8 cellular contexts compared by ENCODE assay signal in genomic region chr2:169694113-169694893, GRCh38. TPM values are rescaled to one million over a fixed set of nuclear protein-coding genes. Genes with fewer than 3 reads are reported as not detected.
A peak's percentile ranks its signal among the peaks of the same experiment; 100 is the strongest.
DNase-seq lines count a peak whose midpoint lies in the region; ATAC-seq and TF ChIP-seq lines count a peak whose summit lies in the region.

Gene CFAP210 (minus strand): TSS chr2:169694405. CDS start chr2:169694327, 78 bp downstream.
Gene PHOSPHO2 (plus strand): TSS chr2:169694469. CDS start chr2:169700972, 6,503 bp downstream.

- POLR2A ChIA-PET in CD4-positive, alpha-beta memory T cell (lab: Charles Lee; ENCODE audit: partially characterized antibody), result interaction anchor here (0.8 to 2.8 kb wide), 7 partner anchors 9 to 171 kb away, joined by 3 to 10 read pairs (median 3); partner anchors contain the start of genes PPIG, SSB and UBR3
- POLR2A ChIA-PET in activated CD4-positive, alpha-beta memory T cell treated with anti-CD3 and anti-CD28 coated beads, Interleukin-2, amount 10 ng/mL, durations not matched to agents 7 days and 5 days (lab: Charles Lee), result interaction anchor here (0.9 to 3.9 kb wide), 9 partner anchors 11 to 134 kb away, joined by 3 to 29 read pairs (median 5); partner anchors contain the start of genes KLHL23, METTL5 and PPIG

- H3K4me3 Mint-ChIP-seq in CD4-positive, alpha-beta memory T cell, result peak within 1 kb of the TSS; percentile 88 to 96 (median 92)
- H3K4me3 Mint-ChIP-seq in activated CD4-positive, alpha-beta memory T cell treated with anti-CD3 and anti-CD28 coated beads, Interleukin-2, amount 10 ng/mL, durations not matched to agents 7 days and 5 days, result peak within 1 kb of the TSS; percentile 80

- peaks cover 3 to 20% (median 13%) of the 10 kb centered on the region in 8 donors for H3K9me3 Mint-ChIP-seq in CD4-positive, alpha-beta memory T cell
- H3K9me3 Mint-ChIP-seq in activated CD4-positive, alpha-beta memory T cell treated with anti-CD3 and anti-CD28 coated beads, Interleukin-2, amount 10 ng/mL, durations not matched to agents 7 days and 5 days, result peaks cover 5% of the 10 kb centered on the region

- no peak for TF ChIP-seq CTCF in lower leg skin (IDR thresholded peaks at IDR 0.05)

- peak; percentile 100 for ATAC-seq in GM19455 (IDR thresholded peaks at IDR 0.05; ENCODE audit: unreplicated experiment)

- peak; percentile 98 to 99 (median 99) for DNase-seq in CD4-positive, alpha-beta memory T cell
- peak; percentile 98 for DNase-seq in HK-2 (ENCODE audit: unreplicated experiment)
- DNase-seq in NCI-H82 treated with DMSO at 0.1 percent for 48 hours (lab: John Stamatoyannopoulos, UW; ENCODE audit: unreplicated experiment), result peak; percentile 88
- DNase-seq in activated CD4-positive, alpha-beta memory T cell treated with anti-CD3 and anti-CD28 coated beads, Interleukin-2, amount 10 ng/mL, durations not matched to agents 7 days and 5 days, result peak; percentile 99
- peak; percentile 98 for DNase-seq in ecto neural progenitor cell (ENCODE audit: low spot score)
- DNase-seq in lower leg skin (ENCODE audit: low spot score in 2 of 2), result peak; percentile 98 to 100
- peak; percentile 98 for DNase-seq in stimulated activated CD4-positive, alpha-beta T cell treated with anti-CD3 and anti-CD28 coated beads, Interleukin-4, amount 100 ng/mL, for 4 hours

- H3K27me3 ChIP-seq in CD4-positive, alpha-beta memory T cell (ENCODE audit: insufficient read depth, low read length), result no peaks in the 10 kb centered on the region

- CTCF ChIA-PET in CD4-positive, alpha-beta memory T cell (lab: Charles Lee; ENCODE audit: partially characterized antibody), result no interaction called here
- CTCF ChIA-PET in activated CD4-positive, alpha-beta memory T cell treated with anti-CD3 and anti-CD28 coated beads, Interleukin-2, amount 10 ng/mL, durations not matched to agents 7 days and 5 days (lab: Charles Lee), result interaction anchor here (1.3 to 1.7 kb wide), 3 partner anchors 9 to 108 kb away, joined by 3 to 4 read pairs (median 4); no protein-coding TSS in a partner anchor

- peak within 1 kb of the TSS; percentile 72 for H3K27ac ChIP-seq in CD4-positive, alpha-beta memory T cell (ENCODE audit: low read depth, low read length)

- H3K36me3 Mint-ChIP-seq in CD4-positive, alpha-beta memory T cell, result peaks cover 11 to 25% of the 10 kb centered on the region in 2 donors
- peaks cover 10% of the 10 kb centered on the region for H3K36me3 Mint-ChIP-seq in activated CD4-positive, alpha-beta memory T cell treated with anti-CD3 and anti-CD28 coated beads, Interleukin-2, amount 10 ng/mL, durations not matched to agents 7 days and 5 days (ENCODE audit: low read depth)

- peaks cover 5 to 8% of the 10 kb centered on the region in 2 donors for H3K27me3 Mint-ChIP-seq in CD4-positive, alpha-beta memory T cell
- H3K27me3 Mint-ChIP-seq in activated CD4-positive, alpha-beta memory T cell treated with anti-CD3 and anti-CD28 coated beads, Interleukin-2, amount 10 ng/mL, durations not matched to agents 7 days and 5 days, result peaks cover 24% of the 10 kb centered on the region

- no peaks in the 10 kb centered on the region for H3K36me3 ChIP-seq in CD4-positive, alpha-beta memory T cell (ENCODE audit: insufficient read depth, low read length)

- H3K9me3 ChIP-seq in CD4-positive, alpha-beta memory T cell (ENCODE audit: control insufficient read depth in 1 of 2, low read length in 2 of 2), result no peaks in the 10 kb centered on the region

- no peak for TF ChIP-seq POLR2A in lower leg skin (IDR thresholded peaks at IDR 0.05)

- 0 to 1% methylated on average over 23 to 50 of the region's 63 CpGs for WGBS in lower leg skin, 2 donors

- peaks cover 15% of the 10 kb centered on the region for H3K4me1 ChIP-seq in CD4-positive, alpha-beta memory T cell (ENCODE audit: insufficient read depth, low read length)

- H3K27ac Mint-ChIP-seq in CD4-positive, alpha-beta memory T cell, result peak within 1 kb of the TSS; percentile 93 to 100 (median 99)
- H3K27ac Mint-ChIP-seq in activated CD4-positive, alpha-beta memory T cell treated with anti-CD3 and anti-CD28 coated beads, Interleukin-2, amount 10 ng/mL, durations not matched to agents 7 days and 5 days, result peak within 1 kb of the TSS; percentile 80

- H3K4me1 Mint-ChIP-seq in CD4-positive, alpha-beta memory T cell, result peaks cover 12 to 21% (median 16%) of the 10 kb centered on the region in 4 donors
- H3K4me1 Mint-ChIP-seq in activated CD4-positive, alpha-beta memory T cell treated with anti-CD3 and anti-CD28 coated beads, Interleukin-2, amount 10 ng/mL, durations not matched to agents 7 days and 5 days, result peaks cover 27% of the 10 kb centered on the region

- intact Hi-C loops in CD4-positive, alpha-beta memory T cell (cut with micrococcal nuclease), result loop anchor here (1.0 to 10.0 kb wide), 5 partner anchors 104 to 1240 kb away; partner anchors contain the start of genes FASTKD1, PPIG, SSB and UBR3
- intact Hi-C loops in lower leg skin (cut with DNase I; ENCODE audit: low total_unique reads), result no loop called here

- peak within 1 kb of the TSS; percentile 37 to 69 for H3K4me3 ChIP-seq in CD4-positive, alpha-beta memory T cell (ENCODE audit: low read length in 2 of 2)
- peak within 1 kb of the TSS; percentile 77 for H3K4me3 ChIP-seq in lower leg skin (ENCODE audit: low read depth, poor library complexity, severe bottlenecking)

RNA-seq across cellular contexts. Expression of gene CFAP210, which starts in this region (rescaled TPM):
- not detected for total RNA-seq in CD4-positive, alpha-beta memory T cell
- polyA plus RNA-seq in CD4-positive, alpha-beta memory T cell, result not detected
- not detected for total RNA-seq in activated CD4-positive, alpha-beta memory T cell treated with anti-CD3 and anti-CD28 coated beads, Interleukin-2, amount 10 ng/mL, durations not matched to agents 7 days and 5 days
- total RNA-seq in lower leg skin, result not detected

RNA-seq across cellular contexts. Expression of gene PHOSPHO2, which starts in this region (rescaled TPM):
- 1 to 10 TPM; 7.2 to 7.4 TPM for total RNA-seq in CD4-positive, alpha-beta memory T cell
- 1 to 10 TPM; 2.9 to 7.2 TPM for polyA plus RNA-seq in CD4-positive, alpha-beta memory T cell
- total RNA-seq in activated CD4-positive, alpha-beta memory T cell treated with anti-CD3 and anti-CD28 coated beads, Interleukin-2, amount 10 ng/mL, durations not matched to agents 7 days and 5 days, result 1 to 10 TPM; 2.8 to 3.4 TPM
- 1 to 10 TPM; 2.7 to 7.6 (median 4.4) TPM for total RNA-seq in lower leg skin

Comparison
In these comparisons a context has a peak if more than half of its experiments do, and no peak if none do; other contexts are left out.
1. Peak in every context shown above with its lines: DNase-seq, ATAC-seq, H3K4me3 ChIP-seq and H3K27ac ChIP-seq.